8 cellular contexts compared by ENCODE assay signal in genomic region chr11:34492806-34493414, GRCh38. TPM values are rescaled to one million over a fixed set of nuclear protein-coding genes. Genes with fewer than 3 reads are reported as not detected.
DNase-seq lines count a peak whose midpoint lies in the region; ATAC-seq and TF ChIP-seq lines count a peak whose summit lies in the region.

No MANE protein-coding gene starts in this region.

- H3K27ac ChIP-seq in SU-DHL-6 (ENCODE audit: low read depth, low read length) = no peak overlapping the region
- no peak overlapping the region for H3K27ac ChIP-seq in sigmoid colon

- no peaks in the 10 kb centered on the region for H3K79me2 ChIP-seq in SU-DHL-6 (ENCODE audit: insufficient read depth, low read length)

- intact Hi-C loops in lower leg skin (cut with DNase I; ENCODE audit: low total_unique reads) = loop anchor here (10.0 kb wide), 2 partner anchors 118 to 318 kb away; no protein-coding TSS in a partner anchor
- intact Hi-C loops in sigmoid colon (cut with DNase I) = no loop called here

- no peaks in the 10 kb centered on the region for H3K27me3 ChIP-seq in SU-DHL-6 (ENCODE audit: low read length)
- H3K27me3 ChIP-seq in sigmoid colon = no peaks in the 10 kb centered on the region

- H3K4me1 Mint-ChIP-seq in stimulated activated naive CD8-positive, alpha-beta T cell treated with anti-CD3 and anti-CD28 coated beads, Interleukin-15, amount 100 ng/mL, for 72 hours = no peaks in the 10 kb centered on the region

- H3K4me3 ChIP-seq in SU-DHL-6 (ENCODE audit: insufficient read depth, low read length, poor library complexity, severe bottlenecking) (no peak overlapping the region), choroid plexus epithelial cell (ENCODE audit: low read depth, low read length) (no peak overlapping the region), lower leg skin (ENCODE audit: low read depth, poor library complexity, severe bottlenecking) (no peak overlapping the region), sigmoid colon (no peak overlapping the region)

- H3K4me2 ChIP-seq in SU-DHL-6 (ENCODE audit: low read depth, low read length, poor library complexity, severe bottlenecking) = no peak overlapping the region

- H4K20me1 ChIP-seq in SU-DHL-6 (ENCODE audit: low read depth, low read length) = no peaks in the 10 kb centered on the region

- no peak for ATAC-seq in stimulated activated naive CD8-positive, alpha-beta T cell treated with anti-CD3 and anti-CD28 coated beads, Interleukin-15, amount 100 ng/mL, for 72 hours

- H3K27me3 Mint-ChIP-seq in stimulated activated naive CD8-positive, alpha-beta T cell treated with anti-CD3 and anti-CD28 coated beads, Interleukin-15, amount 100 ng/mL, for 72 hours = peaks cover 8% of the 10 kb centered on the region

- no peaks in the 10 kb centered on the region for H3K9me3 Mint-ChIP-seq in stimulated activated naive CD8-positive, alpha-beta T cell treated with anti-CD3 and anti-CD28 coated beads, Interleukin-15, amount 100 ng/mL, for 72 hours

- peak; percentile 54 for TF ChIP-seq CTCF in SU-DHL-6 (IDR thresholded peaks at IDR 0.05; ENCODE audit: insufficient read depth, low read length, poor library complexity, severe bottlenecking)
- peak; percentile 65 for TF ChIP-seq CTCF in choroid plexus epithelial cell (conservative IDR thresholded peaks at IDR 0.05; ENCODE audit: low read depth, low read length)
- TF ChIP-seq CTCF in lower leg skin (IDR thresholded peaks at IDR 0.05) = no peak
- peak in 2 of 4 experiments; percentile 37 to 42 for TF ChIP-seq CTCF in sigmoid colon (IDR thresholded peaks at IDR 0.05)

- H3K9ac ChIP-seq in SU-DHL-6 (ENCODE audit: low read length) = no peak overlapping the region

- no peaks in the 10 kb centered on the region for H3K9me3 ChIP-seq in SU-DHL-6 (ENCODE audit: insufficient read depth, low read length)
- H3K9me3 ChIP-seq in sigmoid colon = no peaks in the 10 kb centered on the region

- no peak overlapping the region for H3K27ac Mint-ChIP-seq in stimulated activated naive CD8-positive, alpha-beta T cell treated with anti-CD3 and anti-CD28 coated beads, Interleukin-15, amount 100 ng/mL, for 72 hours

- WGBS in lower leg skin, 2 donors = 42% methylated on average over 8 of the region's 8 CpGs
- WGBS in sigmoid colon, 2 donors = 40 to 51% methylated on average over 8 of the region's 8 CpGs

- no peak overlapping the region for H3K4me3 Mint-ChIP-seq in stimulated activated naive CD8-positive, alpha-beta T cell treated with anti-CD3 and anti-CD28 coated beads, Interleukin-15, amount 100 ng/mL, for 72 hours

- H2AFZ ChIP-seq in SU-DHL-6 (ENCODE audit: low read depth, low read length, severe bottlenecking) = no peak overlapping the region

- DNase-seq in activated effector memory CD4-positive, alpha-beta T cell treated with anti-CD3 and anti-CD28 coated beads, Interleukin-2, amount 50 U/mL, for 16 hours = peak; percentile 69
- no peak for DNase-seq in activated effector memory CD4-positive, alpha-beta T cell treated with Interleukin-2 at 50 U/mL for 16 hours
- peak; percentile 30 for DNase-seq in NCI-H128 (lab: John Stamatoyannopoulos, UW; ENCODE audit: unreplicated experiment)
- peak; percentile 80 for DNase-seq in choroid plexus epithelial cell (ENCODE audit: low read depth)
- peak; percentile 58 to 91 for DNase-seq in lower leg skin (ENCODE audit: low spot score in 2 of 2)
- DNase-seq in stimulated activated naive CD8-positive, alpha-beta T cell treated with anti-CD3 and anti-CD28 coated beads, Interleukin-15, amount 100 ng/mL, for 72 hours = peak; percentile 32 to 40
- DNase-seq in sigmoid colon = no peak

- no peaks in the 10 kb centered on the region for H3F3A ChIP-seq in SU-DHL-6 (ENCODE audit: insufficient read depth)

- TF ChIP-seq EP300 in sigmoid colon (IDR thresholded peaks at IDR 0.05) = no peak

- H3K4me1 ChIP-seq in sigmoid colon = no peaks in the 10 kb centered on the region

- H3K36me3 ChIP-seq in SU-DHL-6 (ENCODE audit: low read length) (no peaks in the 10 kb centered on the region), sigmoid colon (no peaks in the 10 kb centered on the region)

- no peak for TF ChIP-seq POLR2A in lower leg skin (IDR thresholded peaks at IDR 0.05)
- no peak for TF ChIP-seq POLR2A in sigmoid colon (IDR thresholded peaks at IDR 0.05)

- H3K9me2 ChIP-seq in SU-DHL-6 (replicated peaks; ENCODE audit: insufficient read depth, low read length) = no peaks in the 10 kb centered on the region

RNA-seq across cellular contexts. Expression of gene ELF5, which starts 20.7 kb away (rescaled TPM):
- total RNA-seq in lower leg skin = 10 to 100 TPM in 2 of 4 donors, 1 to 10 TPM in 2; 1.9 to 13.5 (median 9.9) TPM
- total RNA-seq in sigmoid colon = not detected
- polyA plus RNA-seq in sigmoid colon = not detected

RNA-seq across cellular contexts. Expression of gene CAT, which starts 54.2 kb away (rescaled TPM):
- total RNA-seq in lower leg skin (100 to 1,000 TPM; 152 to 260 (median 186) TPM), sigmoid colon (100 to 1,000 TPM in 2 of 4 donors, 10 to 100 TPM in 2; 77.4 to 164 (median 103) TPM)
- polyA plus RNA-seq in sigmoid colon = 100 to 1,000 TPM in 1 of 3 donors, 10 to 100 TPM in 2; 64.1 to 163 (median 79.3) TPM

Comparison
In these comparisons a context has a peak if more than half of its experiments do, and no peak if none do; other contexts are left out.
1. DNase-seq: peak in activated effector memory CD4-positive, alpha-beta T cell treated with anti-CD3 and anti-CD28 coated beads, Interleukin-2, amount 50 U/mL, for 16 hours (single experiment), NCI-H128 (single experiment), choroid plexus epithelial cell (single experiment), lower leg skin (2 of 2) and stimulated activated naive CD8-positive, alpha-beta T cell treated with anti-CD3 and anti-CD28 coated beads, Interleukin-15, amount 100 ng/mL, for 72 hours (2 of 2); none in activated effector memory CD4-positive, alpha-beta T cell treated with Interleukin-2 at 50 U/mL for 16 hours (single experiment) and sigmoid colon (single experiment).
2. CTCF ChIP-seq: peak in SU-DHL-6 (single experiment) and choroid plexus epithelial cell (single experiment); none in lower leg skin (0 of 3).